Comparison of ENCODE assay signal across 10 cellular contexts in the genomic region with DNA sequence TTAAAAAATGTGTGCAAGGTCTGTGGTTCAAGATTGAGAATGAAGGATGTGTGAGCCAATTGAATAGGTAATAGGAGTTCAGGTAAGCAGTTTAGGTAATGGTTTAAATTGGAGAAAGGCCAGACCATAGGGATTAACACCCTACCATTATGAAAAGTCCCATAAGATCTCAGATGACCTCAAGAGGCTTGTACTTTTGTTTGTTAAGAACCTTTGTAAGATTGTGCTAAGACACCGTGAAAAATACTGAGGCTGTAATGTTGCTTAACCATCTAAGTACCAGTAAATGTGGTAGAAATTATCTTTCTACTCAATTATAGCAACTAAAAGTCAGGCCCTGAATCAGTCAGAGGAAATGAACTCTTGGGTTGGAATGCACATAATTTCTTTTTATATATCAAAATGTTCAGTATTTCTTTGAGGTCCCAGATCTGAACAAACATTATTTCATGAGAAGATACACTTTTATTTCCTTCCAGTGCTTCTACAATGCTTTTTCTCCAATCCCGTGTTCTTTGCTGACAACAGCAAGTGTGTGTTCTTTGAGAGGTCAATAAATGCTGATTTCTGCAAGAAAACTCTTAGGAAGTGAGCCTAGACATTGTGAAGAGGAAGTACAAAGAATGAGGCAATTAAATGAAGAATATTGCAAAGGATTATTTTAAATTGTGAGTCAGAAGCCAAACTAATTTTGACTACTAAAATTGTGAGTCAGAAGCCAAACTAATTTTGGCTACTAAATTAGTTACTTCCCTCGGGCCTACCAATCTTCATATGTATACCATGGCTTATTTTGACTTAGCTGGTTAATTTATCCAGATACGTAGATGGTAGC.
DNase-seq lines count a peak whose midpoint lies in the region; ATAC-seq, FAIRE-seq and TF ChIP-seq lines count a peak whose summit lies in the region.
"Had no signal": no experiment of that assay in that cellular context is flagged by ENCODE, and none has a peak within 500 bp of the region (broad histone marks: within the 10 kb centered on the region; RNA-seq: fewer than 3 reads in every experiment).

No MANE protein-coding gene starts in this region.

- H3K4me1 ChIP-seq in kidney (ENCODE audit: control insufficient read depth in 1 of 2, insufficient read depth in 1 of 2, low read depth in 1 of 2, low read length in 2 of 2) = peaks cover 5 to 42% of the 10 kb centered on the region in 2 donors

- peak overlapping the region; percentile 57 for H3K27ac Mint-ChIP-seq in activated CD8-positive, alpha-beta T cell treated with anti-CD3 and anti-CD28 coated beads for 36 hours
- no peak overlapping the region for H3K27ac Mint-ChIP-seq in activated CD8-positive, alpha-beta T cell treated with anti-CD3 and anti-CD28 coated beads, Interleukin-2, amount 10 ng/mL, durations not matched to agents 7 days and 5 days
- peak overlapping the region in 1 of 2 donors; percentile 45 for H3K27ac Mint-ChIP-seq in T-cell

- no peak overlapping the region for H3K4me3 ChIP-seq in kidney (ENCODE audit: low read length in 2 of 2)

- H3K9ac ChIP-seq in kidney (ENCODE audit: low read length in 2 of 2) = no peak overlapping the region

- peak; percentile 21 for ATAC-seq in activated CD8-positive, alpha-beta T cell treated with anti-CD3 and anti-CD28 coated beads for 36 hours
- ATAC-seq in activated CD8-positive, alpha-beta T cell treated with anti-CD3 and anti-CD28 coated beads, Interleukin-2, amount 10 ng/mL, durations not matched to agents 7 days and 5 days = no peak
- peak; percentile 34 for ATAC-seq in stimulated activated naive CD8-positive, alpha-beta T cell treated with anti-CD3 and anti-CD28 coated beads, Interleukin-15, Interleukin-2, amounts not matched to agents 100 U/mL and 50 U/mL, for 24 hours
- ATAC-seq in T-cell (replicated peaks in 1 of 4) = no peak

- CTCF ChIA-PET in activated CD8-positive, alpha-beta T cell treated with anti-CD3 and anti-CD28 coated beads for 36 hours (lab: Charles Lee) = no interaction called here
- CTCF ChIA-PET in activated CD8-positive, alpha-beta T cell treated with anti-CD3 and anti-CD28 coated beads, Interleukin-2, amount 10 ng/mL, durations not matched to agents 7 days and 5 days (lab: Charles Lee) = interaction anchor here (0.9 to 1.0 kb wide), 2 partner anchors 8 to 10 kb away, joined by 3 read pairs; no protein-coding TSS in a partner anchor
- CTCF ChIA-PET in T-cell (lab: Charles Lee) = no interaction called here

- no peak for TF ChIP-seq CTCF in activated CD8-positive, alpha-beta T cell treated with anti-CD3 and anti-CD28 coated beads for 36 hours (IDR thresholded peaks at IDR 0.05)
- TF ChIP-seq CTCF in kidney (IDR thresholded peaks at IDR 0.05; ENCODE audit: borderline replicate concordance, extremely low read depth, insufficient read depth) = no peak

- H3K9me3 Mint-ChIP-seq in activated CD8-positive, alpha-beta T cell treated with anti-CD3 and anti-CD28 coated beads for 36 hours = no peaks in the 10 kb centered on the region
- H3K9me3 Mint-ChIP-seq in activated CD8-positive, alpha-beta T cell treated with anti-CD3 and anti-CD28 coated beads, Interleukin-2, amount 10 ng/mL, durations not matched to agents 7 days and 5 days (ENCODE audit: insufficient read depth) = no peaks in the 10 kb centered on the region
- H3K9me3 Mint-ChIP-seq in T-cell = no peaks in the 10 kb centered on the region

- no peaks in the 10 kb centered on the region for H3K36me3 ChIP-seq in kidney (ENCODE audit: control insufficient read depth in 1 of 2, insufficient read depth in 2 of 2, low read length in 2 of 2)
- H3K36me3 ChIP-seq: BE2C had no signal

- H3K36me3 Mint-ChIP-seq in activated CD8-positive, alpha-beta T cell treated with anti-CD3 and anti-CD28 coated beads for 36 hours (ENCODE audit: low read depth) = no peaks in the 10 kb centered on the region
- H3K36me3 Mint-ChIP-seq in activated CD8-positive, alpha-beta T cell treated with anti-CD3 and anti-CD28 coated beads, Interleukin-2, amount 10 ng/mL, durations not matched to agents 7 days and 5 days (ENCODE audit: low read depth) = no peaks in the 10 kb centered on the region
- no peaks in the 10 kb centered on the region for H3K36me3 Mint-ChIP-seq in T-cell

- H3K27me3 Mint-ChIP-seq in activated CD8-positive, alpha-beta T cell treated with anti-CD3 and anti-CD28 coated beads for 36 hours = no peaks in the 10 kb centered on the region
- H3K27me3 Mint-ChIP-seq in activated CD8-positive, alpha-beta T cell treated with anti-CD3 and anti-CD28 coated beads, Interleukin-2, amount 10 ng/mL, durations not matched to agents 7 days and 5 days (ENCODE audit: low read depth) = no peaks in the 10 kb centered on the region
- H3K27me3 Mint-ChIP-seq in T-cell = no peaks in the 10 kb centered on the region

- DNase-seq in activated CD8-positive, alpha-beta T cell treated with anti-CD3 and anti-CD28 coated beads for 36 hours = no peak
- no peak for DNase-seq in activated CD8-positive, alpha-beta T cell treated with anti-CD3 and anti-CD28 coated beads, Interleukin-2, amount 10 ng/mL, durations not matched to agents 7 days and 5 days
- DNase-seq in RKO (ENCODE audit: low spot score) (peak; percentile 9), fibroblast of peridontal ligament (ENCODE audit: extremely low read depth) (peak; percentile 63), T-cell (no peak), NCI-H345 treated with DMSO at 0.1 percent for 48 hours (lab: John Stamatoyannopoulos, UW; ENCODE audit: unreplicated experiment) (no peak), kidney (no peak)
- DNase-seq in stimulated activated naive CD8-positive, alpha-beta T cell treated with anti-CD3 and anti-CD28 coated beads, Interleukin-15, Interleukin-2, amounts not matched to agents 100 U/mL and 50 U/mL, for 24 hours = no peak
- DNase-seq: BE2C, SHP77 had no signal

- peaks cover 69% of the 10 kb centered on the region for H3K4me1 Mint-ChIP-seq in activated CD8-positive, alpha-beta T cell treated with anti-CD3 and anti-CD28 coated beads for 36 hours (ENCODE audit: low read depth)
- peaks cover 25% of the 10 kb centered on the region for H3K4me1 Mint-ChIP-seq in activated CD8-positive, alpha-beta T cell treated with anti-CD3 and anti-CD28 coated beads, Interleukin-2, amount 10 ng/mL, durations not matched to agents 7 days and 5 days (ENCODE audit: low read depth)
- H3K4me1 Mint-ChIP-seq in T-cell = peaks cover 61 to 76% (median 61%) of the 10 kb centered on the region in 3 donors

- no peak overlapping the region for H3K27ac ChIP-seq in kidney (ENCODE audit: low read depth in 2 of 2, low read length in 2 of 2)

- POLR2A ChIA-PET in activated CD8-positive, alpha-beta T cell treated with anti-CD3 and anti-CD28 coated beads for 36 hours (lab: Charles Lee) = no interaction called here
- POLR2A ChIA-PET in activated CD8-positive, alpha-beta T cell treated with anti-CD3 and anti-CD28 coated beads, Interleukin-2, amount 10 ng/mL, durations not matched to agents 7 days and 5 days (lab: Charles Lee) = no interaction called here
- POLR2A ChIA-PET in T-cell (lab: Charles Lee) = no interaction called here

- H3K9me3 ChIP-seq in kidney (ENCODE audit: control insufficient read depth in 1 of 2, low read length in 2 of 2) = no peaks in the 10 kb centered on the region
- H3K9me3 ChIP-seq: BE2C had no signal

- no peak overlapping the region for H3K4me3 Mint-ChIP-seq in activated CD8-positive, alpha-beta T cell treated with anti-CD3 and anti-CD28 coated beads for 36 hours
- no peak overlapping the region for H3K4me3 Mint-ChIP-seq in activated CD8-positive, alpha-beta T cell treated with anti-CD3 and anti-CD28 coated beads, Interleukin-2, amount 10 ng/mL, durations not matched to agents 7 days and 5 days
- H3K4me3 Mint-ChIP-seq in T-cell = no peak overlapping the region

- FAIRE-seq in kidney (lab: Jason Lieb, UNC) = no peak

- intact Hi-C loops in activated CD8-positive, alpha-beta T cell treated with anti-CD3 and anti-CD28 coated beads for 36 hours (cut with micrococcal nuclease) = loop anchor here (10.0 kb wide), 1 partner anchor 50 kb away; no protein-coding TSS in a partner anchor
- intact Hi-C loops in kidney (cut with DNase I) = loop anchor here (10.0 kb wide), 1 partner anchor 220 kb away; no protein-coding TSS in a partner anchor

Comparison
In these comparisons a context has a peak if more than half of its experiments do, and no peak if none do; other contexts are left out.
1. ATAC-seq: peak in activated CD8-positive, alpha-beta T cell treated with anti-CD3 and anti-CD28 coated beads for 36 hours (single experiment) and stimulated activated naive CD8-positive, alpha-beta T cell treated with anti-CD3 and anti-CD28 coated beads, Interleukin-15, Interleukin-2, amounts not matched to agents 100 U/mL and 50 U/mL, for 24 hours (single experiment); none in activated CD8-positive, alpha-beta T cell treated with anti-CD3 and anti-CD28 coated beads, Interleukin-2, amount 10 ng/mL, durations not matched to agents 7 days and 5 days (single experiment) and T-cell (0 of 4).
2. DNase-seq: peak in RKO (single experiment) and fibroblast of peridontal ligament (single experiment); none in activated CD8-positive, alpha-beta T cell treated with anti-CD3 and anti-CD28 coated beads for 36 hours (single experiment), activated CD8-positive, alpha-beta T cell treated with anti-CD3 and anti-CD28 coated beads, Interleukin-2, amount 10 ng/mL, durations not matched to agents 7 days and 5 days (single experiment), stimulated activated naive CD8-positive, alpha-beta T cell treated with anti-CD3 and anti-CD28 coated beads, Interleukin-15, Interleukin-2, amounts not matched to agents 100 U/mL and 50 U/mL, for 24 hours (single experiment), T-cell (0 of 34), NCI-H345 treated with DMSO at 0.1 percent for 48 hours (single experiment) and kidney (single experiment).